16 cellular contexts compared by ENCODE assay signal in the genomic region with DNA sequence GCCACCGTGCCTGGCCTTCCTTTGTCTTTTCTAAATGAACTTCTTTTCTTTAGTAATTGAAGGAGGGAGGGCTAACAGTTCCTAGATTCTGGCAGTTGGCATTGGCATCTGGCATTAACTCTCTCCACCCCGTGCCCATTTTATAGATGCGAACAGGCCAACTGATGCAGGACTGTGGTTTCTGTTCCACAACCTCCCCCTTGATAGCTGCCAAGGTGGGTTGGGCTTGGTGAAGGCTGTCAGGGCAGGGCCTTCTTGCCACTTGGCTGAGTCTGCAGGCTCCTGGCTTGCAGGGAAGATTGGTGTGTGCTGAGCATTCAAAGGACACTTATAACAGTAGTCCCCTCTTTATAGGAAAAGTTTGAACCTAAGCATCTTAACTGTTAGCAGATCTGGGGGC. TPM values are rescaled to one million over a fixed set of nuclear protein-coding genes. Genes with fewer than 3 reads are reported as not detected.
DNase-seq lines count a peak whose midpoint lies in the region; ATAC-seq and TF ChIP-seq lines count a peak whose summit lies in the region.
"Had no signal": no experiment of that assay in that cellular context is flagged by ENCODE, and none has a peak within 500 bp of the region (broad histone marks: within the 10 kb centered on the region; RNA-seq: fewer than 3 reads in every experiment).

No MANE protein-coding gene starts in this region.

- peak overlapping the region; percentile 32; the same call in 1 of the 2 replicates for H3K27ac ChIP-seq in SJCRH30
- H3K27ac ChIP-seq in mesendoderm (ENCODE audit: low read depth, low read length), result no peak overlapping the region

- H2BK5ac ChIP-seq in mesendoderm (ENCODE audit: low read length), result no peak overlapping the region

- H3K4me3 ChIP-seq in SJCRH30 (peak overlapping the region; percentile 7; the same call in 1 of the 2 replicates), mesendoderm (ENCODE audit: low read length) (no peak overlapping the region)

- no peaks in the 10 kb centered on the region for H3K27me3 Mint-ChIP-seq in Calu3 (ENCODE audit: unreplicated experiment)
- H3K27me3 Mint-ChIP-seq: activated naive CD8-positive, alpha-beta T cell treated with anti-CD3 and anti-CD28 coated beads, Interleukin-2, amount 10 ng/mL, durations not matched to agents 7 days and 5 days had no signal

- H3K4me1 Mint-ChIP-seq in Calu3 (ENCODE audit: low read depth, unreplicated experiment), result peaks cover 18% of the 10 kb centered on the region

- H3K27ac Mint-ChIP-seq in Calu3 (ENCODE audit: unreplicated experiment), result peak overlapping the region; percentile 6
- H3K27ac Mint-ChIP-seq: activated naive CD8-positive, alpha-beta T cell treated with anti-CD3 and anti-CD28 coated beads, Interleukin-2, amount 10 ng/mL, durations not matched to agents 7 days and 5 days had no signal

- no peak overlapping the region for H2BK120ac ChIP-seq in mesendoderm (ENCODE audit: low read depth, low read length)

- TF ChIP-seq CTCF in Calu3 (IDR thresholded peaks at IDR 0.05; ENCODE audit: unreplicated experiment), result no peak

- ATAC-seq in GM19455 (IDR thresholded peaks at IDR 0.05; ENCODE audit: unreplicated experiment) (no peak), GM21737 (IDR thresholded peaks at IDR 0.05; ENCODE audit: unreplicated experiment) (no peak)
- ATAC-seq: left lobe of liver, Right ventricle myocardium inferior had no signal

- H3K79me2 ChIP-seq in mesendoderm (ENCODE audit: control insufficient read depth, insufficient read depth, low read length), result no peaks in the 10 kb centered on the region

- no peak overlapping the region for H4K8ac ChIP-seq in mesendoderm (ENCODE audit: low read depth, low read length)

- no peak overlapping the region for H3K4me2 ChIP-seq in mesendoderm (ENCODE audit: low read length)

- intact Hi-C loops in Calu3 (cut with micrococcal nuclease; ENCODE audit: unreplicated experiment), result no loop called here

- no peaks in the 10 kb centered on the region for H3K9me3 ChIP-seq in SJCRH30 (replicated peaks)

- no TSS peak for BruUV-seq in Calu3 (replicated peaks; lab: Mats Ljungman, UMichigan)

- no peak overlapping the region for H2AK5ac ChIP-seq in mesendoderm (ENCODE audit: low read length)

- H3K27me3 ChIP-seq in SJCRH30, result no peaks in the 10 kb centered on the region
- peaks cover 3% of the 10 kb centered on the region for H3K27me3 ChIP-seq in mesendoderm (ENCODE audit: insufficient read depth, low read length, poor library complexity)

- H3K4ac ChIP-seq in mesendoderm (ENCODE audit: low read depth, low read length), result no peak overlapping the region

- H3K4me1 ChIP-seq in SJCRH30 (peaks cover 5% of the 10 kb centered on the region; the same call in 1 of the 2 replicates), mesendoderm (ENCODE audit: control insufficient read depth, low read depth, low read length) (no peaks in the 10 kb centered on the region)

- H3K36me3 Mint-ChIP-seq in Calu3 (ENCODE audit: insufficient read depth, unreplicated experiment), result peaks cover 9% of the 10 kb centered on the region
- H3K36me3 Mint-ChIP-seq: activated naive CD8-positive, alpha-beta T cell treated with anti-CD3 and anti-CD28 coated beads, Interleukin-2, amount 10 ng/mL, durations not matched to agents 7 days and 5 days had no signal

- H3K18ac ChIP-seq in mesendoderm (ENCODE audit: low read length), result no peak overlapping the region

- H3K9ac ChIP-seq in mesendoderm (ENCODE audit: low read length), result no peak overlapping the region

- CTCF ChIA-PET in Calu3 (lab: Charles Lee), result no interaction called here

- WGBS in mesendoderm (ENCODE audit: extremely low coverage, insufficient coverage, low lambda C conversion rate), result no CpG with 5 or more reads among the region's 3 CpGs

- no peak overlapping the region for H3K56ac ChIP-seq in mesendoderm (ENCODE audit: low read length)

- DNase-seq in Calu3, result no peak
- peak; percentile 43 for DNase-seq in HK-2 (ENCODE audit: unreplicated experiment)
- DNase-seq in SJCRH30, result peak; percentile 57 to 65
- peak; percentile 31 for DNase-seq in mesendoderm
- no peak for DNase-seq in stimulated activated CD4-positive, alpha-beta T cell treated with anti-CD3 and anti-CD28 coated beads, Interleukin-12 subunit alpha, Interleukin-12 subunit beta, amount 100 ng/mL, for 4 hours
- no peak for DNase-seq in DMS79 treated with DMSO at 0.1 percent for 48 hours (lab: John Stamatoyannopoulos, UW)
- DNase-seq: activated naive CD8-positive, alpha-beta T cell treated with anti-CD3 and anti-CD28 coated beads, Interleukin-2, amount 10 ng/mL, durations not matched to agents 7 days and 5 days; NCI-H1105; substantia nigra had no signal

- H3K23ac ChIP-seq in mesendoderm (ENCODE audit: low read length), result no peak overlapping the region

- no peak overlapping the region for H4K5ac ChIP-seq in mesendoderm (ENCODE audit: low read length)

- H2BK15ac ChIP-seq in mesendoderm (replicated peaks; ENCODE audit: low read depth), result no peak overlapping the region

- no peaks in the 10 kb centered on the region for H3K9me3 Mint-ChIP-seq in Calu3 (ENCODE audit: low read depth, unreplicated experiment)
- H3K9me3 Mint-ChIP-seq: activated naive CD8-positive, alpha-beta T cell treated with anti-CD3 and anti-CD28 coated beads, Interleukin-2, amount 10 ng/mL, durations not matched to agents 7 days and 5 days had no signal

- no peak overlapping the region for H3K4me3 Mint-ChIP-seq in Calu3 (ENCODE audit: low read depth, unreplicated experiment)
- H3K4me3 Mint-ChIP-seq: activated naive CD8-positive, alpha-beta T cell treated with anti-CD3 and anti-CD28 coated beads, Interleukin-2, amount 10 ng/mL, durations not matched to agents 7 days and 5 days had no signal

- H3K36me3 ChIP-seq in SJCRH30, result no peaks in the 10 kb centered on the region
- no peaks in the 10 kb centered on the region for H3K36me3 ChIP-seq in mesendoderm (ENCODE audit: control insufficient read depth, insufficient read depth, low read length)

- H3K79me1 ChIP-seq in mesendoderm (ENCODE audit: low read length), result no peaks in the 10 kb centered on the region

RNA-seq across cellular contexts. Expression of a gene that starts 4.3 kb away (rescaled TPM):
- total RNA-seq in Calu3 (2022), result not detected in 2 replicates
- total RNA-seq in SJCRH30 (2014; rRNA removed; shearing (Covaris generic)), result not detected in 2 replicates
- polyA plus RNA-seq in mesendoderm (2013, experiment 1 of 2), result 0.28 TPM
- polyA plus RNA-seq in mesendoderm (2013, experiment 2 of 2), result 0.20 TPM
- total RNA-seq: epithelial cell of proximal tubule, NCI-H460 had no signal
- polyA plus RNA-seq: neural cell had no signal

RNA-seq across cellular contexts. Expression of a gene that starts 28.7 kb away (rescaled TPM):
- 1,689 and 1,778 TPM in 2 replicates for total RNA-seq in Calu3 (2022)
- total RNA-seq in SJCRH30 (2014; rRNA removed; shearing (Covaris generic)), result 7,998 and 9,259 TPM in 2 replicates
- polyA plus RNA-seq in mesendoderm (2013, experiment 1 of 2), result 6,113 TPM
- 6,038 TPM for polyA plus RNA-seq in mesendoderm (2013, experiment 2 of 2)

Comparison
In these comparisons a context has a peak if more than half of its experiments do, and no peak if none do; other contexts are left out.
1. DNase-seq: peak in HK-2 (single experiment), SJCRH30 (2 of 2) and mesendoderm (single experiment); none in Calu3 (single experiment), stimulated activated CD4-positive, alpha-beta T cell treated with anti-CD3 and anti-CD28 coated beads, Interleukin-12 subunit alpha, Interleukin-12 subunit beta, amount 100 ng/mL, for 4 hours (single experiment) and DMS79 treated with DMSO at 0.1 percent for 48 hours (single experiment).